8 cellular contexts compared by ENCODE assay signal in genomic region chr2:160492401-160493226, GRCh38. TPM values are rescaled to one million over a fixed set of nuclear protein-coding genes. Genes with fewer than 3 reads are reported as not detected.
A peak's percentile ranks its signal among the peaks of the same experiment; 100 is the strongest.
DNase-seq lines count a peak whose midpoint lies in the region; ATAC-seq lines count a peak whose summit lies in the region.

No MANE protein-coding gene starts in this region.

- POLR2A ChIA-PET in activated CD4-positive, alpha-beta memory T cell treated with anti-CD3 and anti-CD28 coated beads, Interleukin-2, amount 10 ng/mL, durations not matched to agents 7 days and 5 days (lab: Charles Lee) = interaction anchor here (0.9 to 2.9 kb wide), 6 partner anchors 20 to 612 kb away, joined by 3 to 18 read pairs (median 4); no protein-coding TSS in a partner anchor

- peak; percentile 47 for DNase-seq in NCI-H2171 (lab: John Stamatoyannopoulos, UW)
- peak; percentile 52 for DNase-seq in activated CD4-positive, alpha-beta memory T cell treated with anti-CD3 and anti-CD28 coated beads, Interleukin-2, amount 10 ng/mL, durations not matched to agents 7 days and 5 days
- DNase-seq in medulla oblongata (ENCODE audit: extremely low spot score) = peak; percentile 24
- peak; percentile 46 to 53 for DNase-seq in stimulated activated CD8-positive, alpha-beta memory T cell treated with anti-CD3 and anti-CD28 coated beads, Interleukin-15, amount 100 ng/mL, for 48 hours (ENCODE audit: low read depth in 2 of 2)

- ATAC-seq in GM21723 (IDR thresholded peaks at IDR 0.05; ENCODE audit: unreplicated experiment) (peak; percentile 33), HG03097 (IDR thresholded peaks at IDR 0.05; ENCODE audit: low FRiP score, unreplicated experiment) (no peak), HG03520 (IDR thresholded peaks at IDR 0.05; ENCODE audit: unreplicated experiment) (no peak)

- H3K4me1 ChIP-seq in ectodermal cell (ENCODE audit: control insufficient read depth, insufficient read depth, low read length) = peaks cover 4% of the 10 kb centered on the region

- no peaks in the 10 kb centered on the region for H3K36me3 ChIP-seq in ectodermal cell (ENCODE audit: control insufficient read depth, insufficient read depth, low read length)

- WGBS in ectodermal cell, 2 experiments = 0 to 1% methylated on average over 66 of the region's 66 CpGs

- peaks cover 40% of the 10 kb centered on the region for H3K4me1 Mint-ChIP-seq in activated CD4-positive, alpha-beta memory T cell treated with anti-CD3 and anti-CD28 coated beads, Interleukin-2, amount 10 ng/mL, durations not matched to agents 7 days and 5 days

- H3K9me3 ChIP-seq in ectodermal cell (ENCODE audit: control insufficient read depth, low read length) = no peaks in the 10 kb centered on the region

- H3K27ac ChIP-seq in ectodermal cell (ENCODE audit: insufficient read depth, low read depth, low read length, poor library complexity, severe bottlenecking) = peak overlapping the region; percentile 68

- H3K36me3 Mint-ChIP-seq in activated CD4-positive, alpha-beta memory T cell treated with anti-CD3 and anti-CD28 coated beads, Interleukin-2, amount 10 ng/mL, durations not matched to agents 7 days and 5 days (ENCODE audit: low read depth) = peaks cover 8% of the 10 kb centered on the region

- H3K4me3 Mint-ChIP-seq in activated CD4-positive, alpha-beta memory T cell treated with anti-CD3 and anti-CD28 coated beads, Interleukin-2, amount 10 ng/mL, durations not matched to agents 7 days and 5 days = peak overlapping the region; percentile 97

- peak overlapping the region; percentile 71 for H3K4me3 ChIP-seq in ectodermal cell (ENCODE audit: insufficient read depth, low read depth, low read length)

- H3K27ac Mint-ChIP-seq in activated CD4-positive, alpha-beta memory T cell treated with anti-CD3 and anti-CD28 coated beads, Interleukin-2, amount 10 ng/mL, durations not matched to agents 7 days and 5 days = peak overlapping the region; percentile 84

- peaks cover 6% of the 10 kb centered on the region for H3K27me3 ChIP-seq in ectodermal cell (ENCODE audit: control insufficient read depth, insufficient read depth, low read length, poor library complexity, severe bottlenecking)

- H3K9me3 Mint-ChIP-seq in activated CD4-positive, alpha-beta memory T cell treated with anti-CD3 and anti-CD28 coated beads, Interleukin-2, amount 10 ng/mL, durations not matched to agents 7 days and 5 days = no peaks in the 10 kb centered on the region

- peaks cover 19% of the 10 kb centered on the region for H3K27me3 Mint-ChIP-seq in activated CD4-positive, alpha-beta memory T cell treated with anti-CD3 and anti-CD28 coated beads, Interleukin-2, amount 10 ng/mL, durations not matched to agents 7 days and 5 days

- CTCF ChIA-PET in activated CD4-positive, alpha-beta memory T cell treated with anti-CD3 and anti-CD28 coated beads, Interleukin-2, amount 10 ng/mL, durations not matched to agents 7 days and 5 days (lab: Charles Lee) = interaction anchor here (1.0 kb wide), 1 partner anchor 63 kb away, joined by 3 read pairs; no protein-coding TSS in a partner anchor

RNA-seq across cellular contexts. Expression of gene RBMS1, which starts 1.0 kb away (rescaled TPM):
- total RNA-seq in activated CD4-positive, alpha-beta memory T cell treated with anti-CD3 and anti-CD28 coated beads, Interleukin-2, amount 10 ng/mL, durations not matched to agents 7 days and 5 days = 10 to 100 TPM; 65.5 to 67.5 TPM
- polyA plus RNA-seq in ectodermal cell (2013, experiment 1 of 4) = 94.2 TPM
- 93.8 TPM for polyA plus RNA-seq in ectodermal cell (2013, experiment 2 of 4)
- polyA plus RNA-seq in ectodermal cell (2013, experiment 3 of 4) = 76.4 TPM
- polyA plus RNA-seq in ectodermal cell (2013, experiment 4 of 4) = 86.5 TPM
